11 cellular contexts compared by ENCODE assay signal in genomic region chr15:40549894-40550293, GRCh38. TPM values are rescaled to one million over a fixed set of nuclear protein-coding genes. Genes with fewer than 3 reads are reported as not detected.
DNase-seq lines count a peak whose midpoint lies in the region; ATAC-seq, FAIRE-seq and TF ChIP-seq lines count a peak whose summit lies in the region.
"Had no signal": no experiment of that assay in that cellular context is flagged by ENCODE, and none has a peak within 500 bp of the region (broad histone marks: within the 10 kb centered on the region; RNA-seq: fewer than 3 reads in every experiment).

No MANE protein-coding gene starts in this region.

- H3K27me3 Mint-ChIP-seq in activated B cell treated with CpG ODN at 0.5 μM for 24 hours (no peaks in the 10 kb centered on the region), memory B cell (no peaks in the 10 kb centered on the region)
- no peaks in the 10 kb centered on the region for H3K27me3 Mint-ChIP-seq in activated CD4-positive, alpha-beta T cell treated with anti-CD3 and anti-CD28 coated beads, Interleukin-2, amount 10 ng/mL, durations not matched to agents 24 days and 14 days

- H3K36me3 Mint-ChIP-seq in activated B cell treated with CpG ODN at 0.5 μM for 24 hours (ENCODE audit: low read depth) (peaks cover 46% of the 10 kb centered on the region), memory B cell (peaks cover 24% of the 10 kb centered on the region)
- peaks cover 27% of the 10 kb centered on the region for H3K36me3 Mint-ChIP-seq in activated CD4-positive, alpha-beta T cell treated with anti-CD3 and anti-CD28 coated beads, Interleukin-2, amount 10 ng/mL, durations not matched to agents 24 days and 14 days (ENCODE audit: low read depth)

- intact Hi-C loops in activated B cell treated with CpG ODN at 0.5 μM for 24 hours (cut with micrococcal nuclease): loop anchor here (1.0 to 5.0 kb wide), 5 partner anchors 8 to 43 kb away; partner anchors contain the start of genes CCDC32 and RPUSD2
- intact Hi-C loops in activated CD4-positive, alpha-beta T cell treated with anti-CD3 and anti-CD28 coated beads, Interleukin-2, amount 10 ng/mL, durations not matched to agents 24 days and 14 days (cut with micrococcal nuclease): no loop called here

- H3K4me3 Mint-ChIP-seq in activated B cell treated with CpG ODN at 0.5 μM for 24 hours (peak overlapping the region; percentile 76), memory B cell (peak overlapping the region; percentile 57)
- no peak overlapping the region for H3K4me3 Mint-ChIP-seq in activated CD4-positive, alpha-beta T cell treated with anti-CD3 and anti-CD28 coated beads, Interleukin-2, amount 10 ng/mL, durations not matched to agents 24 days and 14 days

- peak overlapping the region; percentile 93 for H3K27ac Mint-ChIP-seq in activated B cell treated with CpG ODN at 0.5 μM for 24 hours
- peak overlapping the region; percentile 81 for H3K27ac Mint-ChIP-seq in memory B cell
- H3K27ac Mint-ChIP-seq in activated CD4-positive, alpha-beta T cell treated with anti-CD3 and anti-CD28 coated beads, Interleukin-2, amount 10 ng/mL, durations not matched to agents 24 days and 14 days: no peak overlapping the region

- FAIRE-seq in GM12892 (lab: Jason Lieb, UNC): peak; percentile 36
- FAIRE-seq: D721Med had no signal

- CTCF ChIA-PET in activated B cell treated with CpG ODN at 0.5 μM for 24 hours (lab: Charles Lee): interaction anchor here (1.0 to 1.4 kb wide), 3 partner anchors 10 to 30 kb away, joined by 3 to 6 read pairs (median 4); partner anchors contain the start of gene RPUSD2

- H3K9me3 Mint-ChIP-seq in activated B cell treated with CpG ODN at 0.5 μM for 24 hours (no peaks in the 10 kb centered on the region), memory B cell (no peaks in the 10 kb centered on the region)
- H3K9me3 Mint-ChIP-seq in activated CD4-positive, alpha-beta T cell treated with anti-CD3 and anti-CD28 coated beads, Interleukin-2, amount 10 ng/mL, durations not matched to agents 24 days and 14 days: no peaks in the 10 kb centered on the region

- no peak for TF ChIP-seq POLR2A in GM12892 (IDR thresholded peaks at IDR 0.05; ENCODE audit: low read depth, low read length)

- POLR2A ChIA-PET in activated B cell treated with CpG ODN at 0.5 μM for 24 hours (lab: Charles Lee): interaction anchor here (0.5 to 2.0 kb wide), 7 partner anchors 9 to 145 kb away, joined by 3 to 18 read pairs (median 4); partner anchors contain the start of genes CCDC32, RAD51 and RPUSD2

- H3K4me1 Mint-ChIP-seq in activated B cell treated with CpG ODN at 0.5 μM for 24 hours: peaks cover 92% of the 10 kb centered on the region
- peaks cover 58% of the 10 kb centered on the region for H3K4me1 Mint-ChIP-seq in memory B cell
- H3K4me1 Mint-ChIP-seq in activated CD4-positive, alpha-beta T cell treated with anti-CD3 and anti-CD28 coated beads, Interleukin-2, amount 10 ng/mL, durations not matched to agents 24 days and 14 days: peaks cover 4% of the 10 kb centered on the region

- ATAC-seq in HG02610 (IDR thresholded peaks at IDR 0.05; ENCODE audit: unreplicated experiment) (peak; percentile 4), activated B cell treated with CpG ODN at 0.5 μM for 24 hours (ENCODE audit: low read depth) (no peak), memory B cell (ENCODE audit: low read depth) (no peak), GM18909 (IDR thresholded peaks at IDR 0.05; ENCODE audit: poor library complexity, unreplicated experiment) (no peak), HG03095 (IDR thresholded peaks at IDR 0.05; ENCODE audit: unreplicated experiment) (no peak)
- ATAC-seq: Panc1 had no signal

- TF ChIP-seq CTCF in activated B cell treated with CpG ODN at 0.5 μM for 24 hours (IDR thresholded peaks at IDR 0.05): no peak

- DNase-seq in GM12892 (ENCODE audit: insufficient read length) (no peak), activated B cell treated with CpG ODN at 0.5 μM for 24 hours (no peak), memory B cell (ENCODE audit: low spot score in 2 of 2) (no peak), cerebellar nuclear complex (lab: John Stamatoyannopoulos, UW) (no peak)
- DNase-seq in activated CD4-positive, alpha-beta T cell treated with anti-CD3 and anti-CD28 coated beads, Interleukin-2, amount 10 ng/mL, durations not matched to agents 24 days and 14 days: no peak
- DNase-seq: NCI-H1092 had no signal

RNA-seq across cellular contexts. Expression of gene CCDC32, which starts 14.9 kb away (rescaled TPM):
- polyA plus RNA-seq in GM12892 (2012; ENCODE audit: missing spikeins): 58.9 TPM
- 64.0 and 66.3 TPM in 2 replicates for total RNA-seq in activated B cell treated with CpG ODN at 0.5 μM for 24 hours
- total RNA-seq in activated CD4-positive, alpha-beta T cell treated with anti-CD3 and anti-CD28 coated beads, Interleukin-2, amount 10 ng/mL, durations not matched to agents 24 days and 14 days: 29.9 and 33.5 TPM in 2 replicates

RNA-seq across cellular contexts. Expression of gene RPUSD2, which starts 19.2 kb away (rescaled TPM):
- polyA plus RNA-seq in GM12892 (2012; ENCODE audit: missing spikeins): 5.8 TPM
- 20.1 and 24.8 TPM in 2 replicates for total RNA-seq in activated B cell treated with CpG ODN at 0.5 μM for 24 hours
- 19.3 and 20.5 TPM in 2 replicates for total RNA-seq in activated CD4-positive, alpha-beta T cell treated with anti-CD3 and anti-CD28 coated beads, Interleukin-2, amount 10 ng/mL, durations not matched to agents 24 days and 14 days

RNA-seq across cellular contexts. Expression of gene KNL1, which starts 44.2 kb away (rescaled TPM):
- 10.7 TPM for polyA plus RNA-seq in GM12892 (2012; ENCODE audit: missing spikeins)
- 5.1 and 7.7 TPM in 2 replicates for total RNA-seq in activated B cell treated with CpG ODN at 0.5 μM for 24 hours
- 25.3 and 25.6 TPM in 2 replicates for total RNA-seq in activated CD4-positive, alpha-beta T cell treated with anti-CD3 and anti-CD28 coated beads, Interleukin-2, amount 10 ng/mL, durations not matched to agents 24 days and 14 days
